17 cellular contexts compared by ENCODE assay signal in the genomic region with DNA sequence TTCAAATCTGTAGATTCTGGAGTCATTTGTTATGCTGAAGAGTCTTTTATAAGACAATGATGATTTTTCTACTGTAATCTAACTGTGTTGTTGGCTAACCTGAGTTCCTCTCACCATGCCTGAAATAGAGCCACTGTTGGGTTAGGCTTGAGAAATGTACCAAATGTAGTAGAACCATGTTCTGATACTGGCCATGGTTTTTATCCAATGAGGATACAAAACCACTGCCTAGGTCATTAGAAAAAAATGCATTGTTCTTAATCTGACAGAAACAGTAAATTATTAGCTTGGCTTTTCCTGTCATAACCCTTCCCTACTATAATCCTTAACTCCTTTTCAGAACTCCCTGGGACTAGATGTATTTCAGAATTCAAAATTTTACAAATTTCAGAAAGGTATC.
A peak's percentile ranks its signal among the peaks of the same experiment; 100 is the strongest.
DNase-seq lines count a peak whose midpoint lies in the region; FAIRE-seq and TF ChIP-seq lines count a peak whose summit lies in the region.
"Had no signal": no experiment of that assay in that cellular context is flagged by ENCODE, and none has a peak within 500 bp of the region (broad histone marks: within the 10 kb centered on the region; RNA-seq: fewer than 3 reads in every experiment).

No MANE protein-coding gene starts in this region.

- TF ChIP-seq CTCF in DOHH2 (IDR thresholded peaks at IDR 0.05; ENCODE audit: low read depth, low read length, poor library complexity, severe bottlenecking) = no peak
- TF ChIP-seq CTCF in endothelial cell of umbilical vein (IDR thresholded peaks at IDR 0.05; ENCODE audit: extremely low read depth in 1 of 2, insufficient read depth in 1 of 2, low read depth in 1 of 2, low read length in 2 of 2) = no peak
- TF ChIP-seq CTCF in progenitor cell of endocrine pancreas (IDR thresholded peaks at IDR 0.05; ENCODE audit: unreplicated experiment) = no peak

- no peaks in the 10 kb centered on the region for H3K27me3 ChIP-seq in DOHH2 (ENCODE audit: control insufficient read depth, low read length)
- H3K27me3 ChIP-seq in endothelial cell of umbilical vein (ENCODE audit: control insufficient read depth in 2 of 2, insufficient read depth in 2 of 2, low read length in 2 of 2) = no peaks in the 10 kb centered on the region
- H3K27me3 ChIP-seq: Peyer's patch had no signal

- no peak for TF ChIP-seq POLR2A in endothelial cell of umbilical vein (IDR thresholded peaks at IDR 0.05; ENCODE audit: low read depth, low read length)

- peaks cover 21% of the 10 kb centered on the region for H3K4me1 Mint-ChIP-seq in progenitor cell of endocrine pancreas (ENCODE audit: low read depth)
- H3K4me1 Mint-ChIP-seq in activated CD4-positive, alpha-beta T cell treated with anti-CD3 and anti-CD28 coated beads, Interleukin-2, amount 10 ng/mL, durations not matched to agents 24 days and 14 days = peaks cover 8% of the 10 kb centered on the region
- H3K4me1 Mint-ChIP-seq: CD14-positive monocyte, IgD-negative memory B cell had no signal

- no peaks in the 10 kb centered on the region for H3K36me3 Mint-ChIP-seq in progenitor cell of endocrine pancreas (ENCODE audit: insufficient read depth)
- H3K36me3 Mint-ChIP-seq in activated CD4-positive, alpha-beta T cell treated with anti-CD3 and anti-CD28 coated beads, Interleukin-2, amount 10 ng/mL, durations not matched to agents 24 days and 14 days (ENCODE audit: low read depth) = no peaks in the 10 kb centered on the region
- H3K36me3 Mint-ChIP-seq: CD14-positive monocyte, IgD-negative memory B cell had no signal

- POLR2A ChIA-PET in endothelial cell of umbilical vein (lab: Charles Lee) = no interaction called here

- H3K4me2 ChIP-seq in DOHH2 (ENCODE audit: low read length) (peak overlapping the region; percentile 2; the same call in 1 of the 2 replicates), endothelial cell of umbilical vein (ENCODE audit: insufficient read depth, low read length) (no peak overlapping the region)

- DNase-seq in endothelial cell of umbilical vein (ENCODE audit: low read depth, low spot score) = peak; percentile 39
- DNase-seq in kidney glomerular epithelial cell (lab: John Stamatoyannopoulos, UW) = peak; percentile 18
- no peak for DNase-seq in progenitor cell of endocrine pancreas (ENCODE audit: low spot score, unreplicated experiment)
- DNase-seq in activated naive CD4-positive, alpha-beta T cell treated with anti-CD3 and anti-CD28 coated beads, Interleukin-2, amount 50 U/mL, for 16 hours = no peak
- no peak for DNase-seq in activated CD4-positive, alpha-beta T cell treated with anti-CD3 and anti-CD28 coated beads, Interleukin-2, amount 10 ng/mL, durations not matched to agents 24 days and 14 days
- DNase-seq in medulla oblongata (ENCODE audit: extremely low spot score) = no peak
- DNase-seq: H9, Karpas-422, NCI-H1048, NCI-H1436 treated with DMSO at 0.1 percent for 48 hours, NCI-H2171 treated with DMSO at 0.1 percent for 48 hours, NCI-H446 had no signal

- H2AFZ ChIP-seq in endothelial cell of umbilical vein (ENCODE audit: low read depth, low read length) = no peak overlapping the region

- no peak overlapping the region for H3K27ac Mint-ChIP-seq in progenitor cell of endocrine pancreas
- H3K27ac Mint-ChIP-seq in activated CD4-positive, alpha-beta T cell treated with anti-CD3 and anti-CD28 coated beads, Interleukin-2, amount 10 ng/mL, durations not matched to agents 24 days and 14 days = no peak overlapping the region
- H3K27ac Mint-ChIP-seq: CD14-positive monocyte, IgD-negative memory B cell had no signal

- H3K27me3 Mint-ChIP-seq in progenitor cell of endocrine pancreas = no peaks in the 10 kb centered on the region
- H3K27me3 Mint-ChIP-seq in activated CD4-positive, alpha-beta T cell treated with anti-CD3 and anti-CD28 coated beads, Interleukin-2, amount 10 ng/mL, durations not matched to agents 24 days and 14 days = peaks cover 15% of the 10 kb centered on the region
- H3K27me3 Mint-ChIP-seq: IgD-negative memory B cell had no signal

- H3K36me3 ChIP-seq in DOHH2 (ENCODE audit: control insufficient read depth, low read length) = peaks cover 95% of the 10 kb centered on the region
- H3K36me3 ChIP-seq in endothelial cell of umbilical vein (ENCODE audit: control insufficient read depth in 2 of 2, extremely low read depth in 1 of 2, insufficient read depth in 2 of 2, low read length in 2 of 2) = no peaks in the 10 kb centered on the region
- H3K36me3 ChIP-seq: Peyer's patch had no signal

- H3K9me3 ChIP-seq in DOHH2 (ENCODE audit: control insufficient read depth, insufficient read depth, low read length) (no peaks in the 10 kb centered on the region), endothelial cell of umbilical vein (replicated peaks; ENCODE audit: control insufficient read depth, insufficient read depth, low read length) (no peaks in the 10 kb centered on the region)
- H3K9me3 ChIP-seq: Peyer's patch had no signal

- H3F3A ChIP-seq in DOHH2 (ENCODE audit: control insufficient read depth, insufficient read depth) = peaks cover 74% of the 10 kb centered on the region

- peaks cover 25% of the 10 kb centered on the region for H4K20me1 ChIP-seq in DOHH2 (ENCODE audit: control insufficient read depth, insufficient read depth, low read depth, low read length)
- H4K20me1 ChIP-seq in endothelial cell of umbilical vein (replicated peaks; ENCODE audit: control insufficient read depth, extremely low read depth, insufficient read depth, low read length) = no peaks in the 10 kb centered on the region

- H3K9me3 Mint-ChIP-seq in progenitor cell of endocrine pancreas (ENCODE audit: low read depth) = no peaks in the 10 kb centered on the region
- H3K9me3 Mint-ChIP-seq in activated CD4-positive, alpha-beta T cell treated with anti-CD3 and anti-CD28 coated beads, Interleukin-2, amount 10 ng/mL, durations not matched to agents 24 days and 14 days = no peaks in the 10 kb centered on the region
- H3K9me3 Mint-ChIP-seq: H9 had no signal

- H3K27ac ChIP-seq in DOHH2 (ENCODE audit: low read depth, low read length) = peak overlapping the region; percentile 24; the same call in 1 of the 2 replicates
- no peak overlapping the region for H3K27ac ChIP-seq in endothelial cell of umbilical vein (ENCODE audit: insufficient read depth, low read depth, low read length)

- peaks cover 94% of the 10 kb centered on the region for H3K79me2 ChIP-seq in DOHH2 (ENCODE audit: control insufficient read depth, low read length)
- H3K79me2 ChIP-seq in endothelial cell of umbilical vein (ENCODE audit: control insufficient read depth, insufficient read depth, low read length) = no peaks in the 10 kb centered on the region

- H3K4me1 ChIP-seq in DOHH2 (ENCODE audit: control insufficient read depth, low read length) (peaks cover 44% of the 10 kb centered on the region), endothelial cell of umbilical vein (ENCODE audit: control insufficient read depth, extremely low read depth, insufficient read depth, low read length) (no peaks in the 10 kb centered on the region)

- no peaks in the 10 kb centered on the region for H3K9me2 ChIP-seq in DOHH2 (replicated peaks; ENCODE audit: control insufficient read depth, low read length)

- CTCF ChIA-PET in endothelial cell of umbilical vein (lab: Charles Lee) = interaction anchor here (0.9 to 1.4 kb wide), 3 partner anchors 9 to 160 kb away, joined by 3 read pairs; no protein-coding TSS in a partner anchor

- no peak overlapping the region for H3K4me3 Mint-ChIP-seq in progenitor cell of endocrine pancreas (ENCODE audit: low read depth)
- H3K4me3 Mint-ChIP-seq in activated CD4-positive, alpha-beta T cell treated with anti-CD3 and anti-CD28 coated beads, Interleukin-2, amount 10 ng/mL, durations not matched to agents 24 days and 14 days = no peak overlapping the region
- H3K4me3 Mint-ChIP-seq: CD14-positive monocyte, H9, IgD-negative memory B cell had no signal

- H3K9me1 ChIP-seq in endothelial cell of umbilical vein (replicated peaks; ENCODE audit: control insufficient read depth, extremely low read depth, insufficient read depth, low read length) = no peaks in the 10 kb centered on the region

- H3K9ac ChIP-seq in endothelial cell of umbilical vein (replicated peaks; ENCODE audit: extremely low read depth, insufficient read depth, low read length) = no peak overlapping the region

- no peak for FAIRE-seq in endothelial cell of umbilical vein (lab: Jason Lieb, UNC)
- FAIRE-seq: GM19239 had no signal

- intact Hi-C loops in endothelial cell of umbilical vein (cut with micrococcal nuclease) = no loop called here
- intact Hi-C loops in activated CD4-positive, alpha-beta T cell treated with anti-CD3 and anti-CD28 coated beads, Interleukin-2, amount 10 ng/mL, durations not matched to agents 24 days and 14 days (cut with micrococcal nuclease) = no loop called here

- no peak overlapping the region for H3K4me3 ChIP-seq in DOHH2 (ENCODE audit: low read length)
- no peak overlapping the region for H3K4me3 ChIP-seq in endothelial cell of umbilical vein (replicated peaks in 1 of 3; ENCODE audit: insufficient read depth in 1 of 3, low read depth in 1 of 3, low read length in 3 of 3)
- H3K4me3 ChIP-seq: Peyer's patch had no signal

- BruUV-seq in endothelial cell of umbilical vein (replicated peaks; lab: Mats Ljungman, UMichigan) = no TSS peak

- dilution Hi-C loops in endothelial cell of umbilical vein (cut with MboI; ENCODE audit: extremely low pct_ligation_motif_present, low sequenced_read_pairs) = no loop called here

TF ChIP-seq in endothelial cell of umbilical vein, 7 proteins besides CTCF, POLR2A, EP300 and RAD21:
- TF ChIP-seq MYC (IDR thresholded peaks at IDR 0.05; ENCODE audit: low read depth, low read length) = no peak
- no peak for TF ChIP-seq FOS (IDR thresholded peaks at IDR 0.05; ENCODE audit: borderline replicate concordance, insufficient read depth, low read length)
- TF ChIP-seq EZH2 (IDR thresholded peaks at IDR 0.05; ENCODE audit: borderline replicate concordance, low read depth, low read length, severe bottlenecking) = no peak
TF ChIP-seq in endothelial cell of umbilical vein: peak in this region for 0.

Comparison
In these comparisons a context has a peak if more than half of its experiments do, and no peak if none do; other contexts are left out.
1. DNase-seq: peak in endothelial cell of umbilical vein (single experiment) and kidney glomerular epithelial cell (single experiment); none in progenitor cell of endocrine pancreas (single experiment), activated naive CD4-positive, alpha-beta T cell treated with anti-CD3 and anti-CD28 coated beads, Interleukin-2, amount 50 U/mL, for 16 hours (single experiment), activated CD4-positive, alpha-beta T cell treated with anti-CD3 and anti-CD28 coated beads, Interleukin-2, amount 10 ng/mL, durations not matched to agents 24 days and 14 days (single experiment) and medulla oblongata (single experiment).